In the genomic region with DNA sequence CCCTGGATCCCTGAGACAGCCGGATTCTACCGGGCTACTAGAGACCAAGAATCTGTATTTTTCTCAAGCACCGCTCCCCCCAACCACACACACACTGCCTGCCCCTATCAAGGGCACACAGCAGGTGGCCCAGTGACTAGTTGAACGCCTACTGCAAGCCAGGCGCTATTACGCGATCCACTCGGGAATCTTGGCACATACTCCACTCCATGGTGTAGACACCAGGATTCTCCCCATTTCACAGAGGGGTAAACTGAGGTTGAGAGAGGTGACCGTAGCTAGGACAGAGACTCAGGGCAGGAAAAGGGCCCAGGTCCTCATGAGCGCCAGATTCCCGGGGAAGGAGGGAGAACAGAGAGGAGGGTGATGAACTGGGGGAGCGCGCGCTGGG, we compare ENCODE assay signal across 8 cellular contexts. TPM values are rescaled to one million over a fixed set of nuclear protein-coding genes. Genes with fewer than 3 reads are reported as not detected.
DNase-seq lines count a peak whose midpoint lies in the region; ATAC-seq and TF ChIP-seq lines count a peak whose summit lies in the region.

No MANE protein-coding gene starts in this region.

- peak overlapping the region; percentile 65; the same call in 1 of the 2 replicates for H3K27ac ChIP-seq in VCaP
- peak overlapping the region; percentile 96 for H3K27ac ChIP-seq in left ventricle myocardium inferior (replicated peaks)
- H3K27ac ChIP-seq in skeletal muscle tissue (ENCODE audit: low read depth, low read length): no peak overlapping the region

- TF ChIP-seq CTCF in VCaP (conservative IDR thresholded peaks at IDR 0.05) (no peak), left ventricle myocardium inferior (IDR thresholded peaks at IDR 0.05; ENCODE audit: borderline replicate concordance) (no peak)

- H3K27me3 ChIP-seq in HAP-1 (ENCODE audit: low read depth) (peaks cover 2% of the 10 kb centered on the region; the same call in 1 of the 2 replicates), left ventricle myocardium inferior (ENCODE audit: low read depth) (no peaks in the 10 kb centered on the region), skeletal muscle tissue (ENCODE audit: control insufficient read depth in 3 of 3, insufficient read depth in 3 of 3, low read length in 3 of 3) (peaks cover 0 to 19% (median 6%) of the 10 kb centered on the region in 3 donors)

- H3K9ac ChIP-seq in skeletal muscle tissue (ENCODE audit: low read depth in 1 of 3, low read length in 3 of 3): peak overlapping the region; percentile 78 to 83 (median 80)

- no peak for DNase-seq in HAP-1 (ENCODE audit: low spot score in 2 of 2)
- DNase-seq in left ventricle myocardium inferior: no peak
- no peak for DNase-seq in DMS79 treated with DMSO at 0.1 percent for 48 hours (lab: John Stamatoyannopoulos, UW)
- no peak for DNase-seq in SHP77 (lab: John Stamatoyannopoulos, UW)

- H3K36me3 ChIP-seq in HAP-1 (replicated peaks) (no peaks in the 10 kb centered on the region), left ventricle myocardium inferior (peaks cover 14% of the 10 kb centered on the region), skeletal muscle tissue (ENCODE audit: control insufficient read depth in 3 of 3, insufficient read depth in 3 of 3, low read length in 3 of 3) (peaks cover 0 to 9% (median 4%) of the 10 kb centered on the region in 3 donors)

- intact Hi-C loops in left ventricle myocardium inferior (cut with micrococcal nuclease): no loop called here

- H3K4me1 ChIP-seq in HAP-1 (no peaks in the 10 kb centered on the region), left ventricle myocardium inferior (peaks cover 18% of the 10 kb centered on the region), skeletal muscle tissue (ENCODE audit: control insufficient read depth in 3 of 3, insufficient read depth in 3 of 3, low read length in 3 of 3) (peaks cover 5 to 7% (median 5%) of the 10 kb centered on the region in 3 donors)

- H3K4me3 ChIP-seq in HAP-1 (peak overlapping the region; percentile 48), left ventricle myocardium inferior (peak overlapping the region; percentile 99), skeletal muscle tissue (ENCODE audit: low read length in 3 of 3) (peak overlapping the region; percentile 75 to 81 (median 76))

- in situ Hi-C loops in HAP-1 (cut with MboI; ENCODE audit: low sequenced_read_pairs): no loop called here

- no peak for ATAC-seq in HG03457 (IDR thresholded peaks at IDR 0.05; ENCODE audit: unreplicated experiment)
- ATAC-seq in GM18517 (IDR thresholded peaks at IDR 0.05; ENCODE audit: unreplicated experiment): no peak

- H3K9me3 ChIP-seq in HAP-1 (no peaks in the 10 kb centered on the region; the same call in 1 of the 2 replicates), left ventricle myocardium inferior (replicated peaks) (peaks cover under 1% of the 10 kb centered on the region), skeletal muscle tissue (ENCODE audit: control insufficient read depth in 3 of 3, low read length in 3 of 3) (peaks cover 0 to 3% (median 0%) of the 10 kb centered on the region in 3 donors)

RNA-seq across cellular contexts. Expression of gene SHFL, which starts 0.5 kb away (rescaled TPM):
- total RNA-seq in left ventricle myocardium inferior (9.1 TPM), skeletal muscle tissue (5.2 TPM)

RNA-seq across cellular contexts. Expression of gene ANGPTL6, which starts 16.8 kb away (rescaled TPM):
- not detected for total RNA-seq in left ventricle myocardium inferior
- total RNA-seq in skeletal muscle tissue: 6.3 TPM

RNA-seq across cellular contexts. Expression of gene PPAN, which starts 20.5 kb away (rescaled TPM):
- 23.6 TPM for total RNA-seq in left ventricle myocardium inferior
- 14.6 TPM for total RNA-seq in skeletal muscle tissue

RNA-seq across cellular contexts. Expression of gene P2RY11, which starts 25.9 kb away (rescaled TPM):
- 4.1 TPM for total RNA-seq in left ventricle myocardium inferior
- 1.6 TPM for total RNA-seq in skeletal muscle tissue

RNA-seq across cellular contexts. Expression of gene EIF3G, which starts 34.1 kb away (rescaled TPM):
- total RNA-seq in left ventricle myocardium inferior (172 TPM), skeletal muscle tissue (421 TPM)

Comparison
In these comparisons a context has a peak if more than half of its experiments do, and no peak if none do; other contexts are left out.
1. H3K4me3 ChIP-seq: peak in every context shown above with its lines; median percentile 99 in left ventricle myocardium inferior; 76 in skeletal muscle tissue; 48 in HAP-1.